22 cellular contexts compared by ENCODE assay signal in genomic region chr2:203880557-203881125, GRCh38. TPM values are rescaled to one million over a fixed set of nuclear protein-coding genes. Genes with fewer than 3 reads are reported as not detected.
"Had no signal": no experiment of that assay in that cellular context is flagged by ENCODE, and none has a peak within 500 bp of the region (broad histone marks: within the 10 kb centered on the region; RNA-seq: fewer than 3 reads in every experiment).

No MANE protein-coding gene starts in this region.

- H3K4me1 Mint-ChIP-seq: naive B cell, neural crest cell had no signal

- H3K4me3 ChIP-seq: colonic mucosa, esophagus squamous epithelium, mucosa of descending colon, suprapubic skin had no signal

- H3K27ac ChIP-seq: brain microvascular endothelial cell, colonic mucosa, esophagus squamous epithelium, suprapubic skin had no signal

- H3K4me1 ChIP-seq: colonic mucosa had no signal

- H3K9me3 ChIP-seq: colonic mucosa, esophagus squamous epithelium, mucosa of descending colon, suprapubic skin had no signal

- H3K27ac Mint-ChIP-seq: activated naive CD8-positive, alpha-beta T cell treated with anti-CD3 and anti-CD28 coated beads, Interleukin-2, amount 50 U/mL, for 24 hours; activated T-helper 2 cell treated with anti-CD3 and anti-CD28 coated beads, Interferon-gamma antibody, Interleukin-2, Interleukin-4, amounts not matched to agents 10 μg/mL and 5 μg/mL and 100 μg/mL, durations not matched to agents 14 hours and 24 hours and 36 hours; naive B cell; progenitor cell of endocrine pancreas; stimulated activated naive CD8-positive, alpha-beta T cell treated with anti-CD3 and anti-CD28 coated beads, Interleukin-15, amount 100 ng/mL, for 72 hours; T-cell had no signal

- H3K27me3 Mint-ChIP-seq: activated naive CD8-positive, alpha-beta T cell treated with anti-CD3 and anti-CD28 coated beads, Interleukin-2, amount 50 U/mL, for 24 hours; central memory CD8-positive, alpha-beta T cell; stimulated activated naive CD8-positive, alpha-beta T cell treated with anti-CD3 and anti-CD28 coated beads, Interleukin-15, amount 100 ng/mL, for 72 hours; T-cell had no signal

- H3K9me3 Mint-ChIP-seq: activated naive CD8-positive, alpha-beta T cell treated with anti-CD3 and anti-CD28 coated beads, Interleukin-2, amount 50 U/mL, for 24 hours; activated T-helper 2 cell treated with anti-CD3 and anti-CD28 coated beads, Interferon-gamma antibody, Interleukin-2, Interleukin-4, amounts not matched to agents 10 μg/mL and 5 μg/mL and 100 μg/mL, durations not matched to agents 14 hours and 24 hours and 36 hours; central memory CD8-positive, alpha-beta T cell; neural crest cell; stimulated activated naive CD8-positive, alpha-beta T cell treated with anti-CD3 and anti-CD28 coated beads, Interleukin-15, amount 100 ng/mL, for 72 hours; T-cell had no signal

- ATAC-seq: activated naive CD8-positive, alpha-beta T cell treated with anti-CD3 and anti-CD28 coated beads, Interleukin-2, amount 50 U/mL, for 24 hours; mucosa of descending colon; SK-N-SH treated with all-trans-retinoic acid at 6 μM for 48 hours; stimulated activated naive CD8-positive, alpha-beta T cell treated with anti-CD3 and anti-CD28 coated beads, Interleukin-15, amount 100 ng/mL, for 72 hours had no signal

- H3K36me3 ChIP-seq: brain microvascular endothelial cell, colonic mucosa, esophagus squamous epithelium, suprapubic skin had no signal

- H3K4me3 Mint-ChIP-seq: activated naive CD8-positive, alpha-beta T cell treated with anti-CD3 and anti-CD28 coated beads, Interleukin-2, amount 50 U/mL, for 24 hours; central memory CD8-positive, alpha-beta T cell; naive B cell; neural crest cell; stimulated activated naive CD8-positive, alpha-beta T cell treated with anti-CD3 and anti-CD28 coated beads, Interleukin-15, amount 100 ng/mL, for 72 hours; T-cell had no signal

- DNase-seq: activated CD4-positive, alpha-beta T cell treated with anti-CD3 and anti-CD28 coated beads, Interleukin-2, amount 50 U/mL, for 1 hour; activated naive CD4-positive, alpha-beta T cell treated with Interleukin-2 at 50 U/mL for 16 hours; activated naive CD8-positive, alpha-beta T cell treated with anti-CD3 and anti-CD28 coated beads, Interleukin-2, amount 50 U/mL, for 24 hours; activated T-cell treated with anti-CD3 and anti-CD28 coated beads for 4 hours; brain microvascular endothelial cell; colonic mucosa; effector CD4-positive, alpha-beta T cell; esophagus squamous epithelium; mesenchymal stem cell; mucosa of descending colon; naive B cell; stimulated activated naive CD8-positive, alpha-beta T cell treated with anti-CD3 and anti-CD28 coated beads, Interleukin-15, amount 100 ng/mL, for 72 hours; T-cell; trophoblast cell had no signal

- H3K27me3 ChIP-seq: brain microvascular endothelial cell, colonic mucosa, suprapubic skin had no signal

- H3K36me3 Mint-ChIP-seq: naive B cell had no signal

RNA-seq across cellular contexts. Expression of gene CTLA4, which starts 13.1 kb away (rescaled TPM):
- total RNA-seq: endothelial cell of umbilical vein, progenitor cell of endocrine pancreas, skeletal muscle tissue had no signal

RNA-seq across cellular contexts. Expression of gene ICOS, which starts 55.9 kb away (rescaled TPM):
- total RNA-seq: endothelial cell of umbilical vein, neural crest cell, progenitor cell of endocrine pancreas had no signal
